Comparison of ENCODE assay signal across 8 cellular contexts in the genomic region with DNA sequence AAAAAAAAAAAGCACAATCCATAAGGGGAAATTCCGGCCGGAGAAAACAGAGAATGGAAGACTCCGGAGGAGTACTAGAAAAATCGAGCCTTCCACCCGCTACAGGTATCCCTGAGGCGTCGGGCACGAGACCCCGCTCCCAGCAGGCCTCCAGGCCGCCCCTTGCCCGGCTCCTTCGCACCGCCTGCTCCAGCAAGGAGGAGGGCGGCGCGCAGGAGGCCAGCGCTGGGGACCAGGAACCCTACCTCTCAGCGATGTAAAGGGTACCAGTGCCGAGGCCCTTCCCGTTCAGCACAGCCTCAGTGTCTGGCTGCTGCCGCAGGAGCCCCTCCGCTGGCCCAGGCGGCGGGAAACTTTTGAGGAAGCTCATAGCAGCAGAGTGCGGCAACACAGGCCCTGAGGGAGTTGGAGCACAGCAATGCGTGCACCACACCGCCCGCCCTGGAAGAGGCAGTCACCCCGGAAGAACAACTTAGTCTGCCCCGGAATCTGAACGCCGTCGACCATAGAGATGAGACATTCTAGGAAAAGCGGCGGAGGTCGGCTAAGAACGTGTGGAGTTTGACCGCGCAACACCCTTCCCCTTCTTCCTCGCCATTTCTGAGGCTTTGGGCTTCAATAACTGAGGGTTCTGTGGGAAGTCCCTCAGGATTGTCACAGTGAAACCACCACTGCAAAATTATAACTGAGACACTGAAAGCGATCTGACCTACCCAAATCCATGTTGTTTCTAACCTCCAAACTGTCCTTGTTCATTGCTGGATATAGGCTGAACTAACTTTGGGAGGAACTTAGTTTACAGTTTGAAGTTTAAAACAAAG. TPM values are rescaled to one million over a fixed set of nuclear protein-coding genes. Genes with fewer than 3 reads are reported as not detected.
DNase-seq lines count a peak whose midpoint lies in the region; ATAC-seq and TF ChIP-seq lines count a peak whose summit lies in the region.

A gene with protein sequence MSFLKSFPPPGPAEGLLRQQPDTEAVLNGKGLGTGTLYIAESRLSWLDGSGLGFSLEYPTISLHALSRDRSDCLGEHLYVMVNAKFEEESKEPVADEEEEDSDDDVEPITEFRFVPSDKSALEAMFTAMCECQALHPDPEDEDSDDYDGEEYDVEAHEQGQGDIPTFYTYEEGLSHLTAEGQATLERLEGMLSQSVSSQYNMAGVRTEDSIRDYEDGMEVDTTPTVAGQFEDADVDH (minus strand): TSS at position 450 of the 821 bp plus-strand sequence. CDS start 80 bp downstream, at position 370.

- 1% methylated on average over 41 of the region's 41 CpGs for WGBS in ectodermal cell, 2 experiments

- ATAC-seq in GM19395 (IDR thresholded peaks at IDR 0.05; ENCODE audit: unreplicated experiment) (peak; percentile 91), HG03571 (IDR thresholded peaks at IDR 0.05; ENCODE audit: unreplicated experiment) (peak; percentile 91), lower lobe of right lung (peak; percentile 98 to 99)
- ATAC-seq in activated CD8-positive, alpha-beta T cell treated with anti-CD3 and anti-CD28 coated beads for 36 hours, result peak; percentile 96

- TF ChIP-seq CTCF in CD14-positive monocyte (IDR thresholded peaks at IDR 0.05) (no peak), lower lobe of right lung (IDR thresholded peaks at IDR 0.05) (peak; percentile 22)
- TF ChIP-seq CTCF in activated CD8-positive, alpha-beta T cell treated with anti-CD3 and anti-CD28 coated beads for 36 hours (IDR thresholded peaks at IDR 0.05), result no peak

- intact Hi-C loops in CD14-positive monocyte (cut with micrococcal nuclease) (no loop called here), lower lobe of right lung (cut with DNase I) (no loop called here)
- intact Hi-C loops in activated CD8-positive, alpha-beta T cell treated with anti-CD3 and anti-CD28 coated beads for 36 hours (cut with micrococcal nuclease), result no loop called here

- H3K36me3 Mint-ChIP-seq in CD14-positive monocyte, result no peaks in the 10 kb centered on the region
- peaks cover 30% of the 10 kb centered on the region for H3K36me3 Mint-ChIP-seq in activated CD8-positive, alpha-beta T cell treated with anti-CD3 and anti-CD28 coated beads for 36 hours (ENCODE audit: low read depth)

- peak within 1 kb of the TSS; percentile 88 to 97 (median 94) for H3K27ac Mint-ChIP-seq in CD14-positive monocyte
- H3K27ac Mint-ChIP-seq in activated CD8-positive, alpha-beta T cell treated with anti-CD3 and anti-CD28 coated beads for 36 hours, result peak within 1 kb of the TSS; percentile 92

- CTCF ChIA-PET in activated CD8-positive, alpha-beta T cell treated with anti-CD3 and anti-CD28 coated beads for 36 hours (lab: Charles Lee), result no interaction called here

- H3K9me3 Mint-ChIP-seq in CD14-positive monocyte, result peaks cover 4 to 19% (median 14%) of the 10 kb centered on the region in 7 donors
- peaks cover 7% of the 10 kb centered on the region for H3K9me3 Mint-ChIP-seq in activated CD8-positive, alpha-beta T cell treated with anti-CD3 and anti-CD28 coated beads for 36 hours

- H3K27ac ChIP-seq in ectodermal cell (ENCODE audit: insufficient read depth, low read depth, low read length, poor library complexity, severe bottlenecking), result peak within 1 kb of the TSS; percentile 78
- peak within 1 kb of the TSS; percentile 76 for H3K27ac ChIP-seq in lower lobe of right lung

- no peaks in the 10 kb centered on the region for H3K27me3 ChIP-seq in ectodermal cell (ENCODE audit: control insufficient read depth, insufficient read depth, low read length, poor library complexity, severe bottlenecking)
- H3K27me3 ChIP-seq in lower lobe of right lung (ENCODE audit: low read depth), result no peaks in the 10 kb centered on the region

- H3K4me3 ChIP-seq in ectodermal cell (ENCODE audit: insufficient read depth, low read depth, low read length) (peak within 1 kb of the TSS; percentile 79), lower lobe of right lung (peak within 1 kb of the TSS; percentile 86)

- DNase-seq in CD14-positive monocyte (ENCODE audit: low spot score) (peak; percentile 83), NCI-H82 (lab: John Stamatoyannopoulos, UW) (peak; percentile 93), lower lobe of right lung (peak; percentile 89)
- DNase-seq in activated CD8-positive, alpha-beta T cell treated with anti-CD3 and anti-CD28 coated beads for 36 hours, result peak; percentile 89
- peak; percentile 66 to 80 (median 71) for DNase-seq in stimulated activated CD4-positive, alpha-beta T cell treated with anti-CD3 and anti-CD28 coated beads, TNF-alpha, amount 100 ng/mL, for 24 hours (ENCODE audit: low read depth in 3 of 3)

- H3K4me1 ChIP-seq in ectodermal cell (ENCODE audit: control insufficient read depth, insufficient read depth, low read length) (peaks cover 7% of the 10 kb centered on the region), lower lobe of right lung (peaks cover 27% of the 10 kb centered on the region)

- peaks cover 41% of the 10 kb centered on the region for H3K4me1 Mint-ChIP-seq in CD14-positive monocyte
- H3K4me1 Mint-ChIP-seq in activated CD8-positive, alpha-beta T cell treated with anti-CD3 and anti-CD28 coated beads for 36 hours (ENCODE audit: low read depth), result peaks cover 37% of the 10 kb centered on the region

- POLR2A ChIA-PET in activated CD8-positive, alpha-beta T cell treated with anti-CD3 and anti-CD28 coated beads for 36 hours (lab: Charles Lee), result interaction anchor here (0.6 to 1.4 kb wide), 3 partner anchors 10 to 45 kb away, joined by 4 to 5 read pairs (median 4); no protein-coding TSS in a partner anchor

- peaks cover 0 to 3% (median 0%) of the 10 kb centered on the region in 3 donors for H3K27me3 Mint-ChIP-seq in CD14-positive monocyte (ENCODE audit: low read depth in 3 of 3)
- no peaks in the 10 kb centered on the region for H3K27me3 Mint-ChIP-seq in activated CD8-positive, alpha-beta T cell treated with anti-CD3 and anti-CD28 coated beads for 36 hours

- no peaks in the 10 kb centered on the region for H3K9me3 ChIP-seq in ectodermal cell (ENCODE audit: control insufficient read depth, low read length)
- no peaks in the 10 kb centered on the region for H3K9me3 ChIP-seq in lower lobe of right lung

- peak within 1 kb of the TSS; percentile 89 to 96 for H3K4me3 Mint-ChIP-seq in CD14-positive monocyte
- H3K4me3 Mint-ChIP-seq in activated CD8-positive, alpha-beta T cell treated with anti-CD3 and anti-CD28 coated beads for 36 hours, result peak within 1 kb of the TSS; percentile 83

- H3K36me3 ChIP-seq in ectodermal cell (ENCODE audit: control insufficient read depth, insufficient read depth, low read length) (peaks cover 3% of the 10 kb centered on the region), lower lobe of right lung (no peaks in the 10 kb centered on the region)

RNA-seq across cellular contexts. Expression of the gene that starts here (rescaled TPM):
- 100 to 1,000 TPM; 139 to 140 TPM for polyA plus RNA-seq in CD14-positive monocyte
- total RNA-seq in activated CD8-positive, alpha-beta T cell treated with anti-CD3 and anti-CD28 coated beads for 36 hours, result 100 to 1,000 TPM; 186 to 189 TPM
- polyA plus RNA-seq in ectodermal cell (2013, experiment 1 of 4), result 216 TPM
- polyA plus RNA-seq in ectodermal cell (2013, experiment 2 of 4), result 216 TPM
- 202 TPM for polyA plus RNA-seq in ectodermal cell (2013, experiment 3 of 4)
- polyA plus RNA-seq in ectodermal cell (2013, experiment 4 of 4), result 221 TPM
- total RNA-seq in lower lobe of right lung, result 72.6 TPM

Comparison
In these comparisons a context has a peak if more than half of its experiments do, and no peak if none do; other contexts are left out.
1. Peak in every context shown above with its lines: DNase-seq, ATAC-seq, H3K4me3 ChIP-seq and H3K27ac ChIP-seq.